Comparison of ENCODE assay signal across 30 cellular contexts in genomic region chr3:41679412-41679811, GRCh38.
DNase-seq lines count a peak whose midpoint lies in the region; ATAC-seq and TF ChIP-seq lines count a peak whose summit lies in the region.
"Had no signal": no experiment of that assay in that cellular context is flagged by ENCODE, and none has a peak within 500 bp of the region (broad histone marks: within the 10 kb centered on the region; RNA-seq: fewer than 3 reads in every experiment).

No MANE protein-coding gene starts in this region.

- BruUV-seq in IMR-90 (replicated peaks; lab: Mats Ljungman, UMichigan) = no TSS peak

- no peaks in the 10 kb centered on the region for H3K27me3 Mint-ChIP-seq in chondrocyte (ENCODE audit: low read depth)

- no peaks in the 10 kb centered on the region for H3K79me2 ChIP-seq in hepatocyte
- H3K79me2 ChIP-seq in smooth muscle cell (ENCODE audit: low read depth) = no peaks in the 10 kb centered on the region
- H3K79me2 ChIP-seq in Karpas-422 (ENCODE audit: low read length) = no peaks in the 10 kb centered on the region

- H3K36me3 Mint-ChIP-seq in chondrocyte (ENCODE audit: low read depth) = peaks cover 2% of the 10 kb centered on the region

- peaks cover 8% of the 10 kb centered on the region for H3F3A ChIP-seq in smooth muscle cell (ENCODE audit: low read depth)

- no peak overlapping the region for H4K91ac ChIP-seq in IMR-90 (ENCODE audit: insufficient read depth, low read depth, low read length)

- H2AK5ac ChIP-seq in IMR-90 (ENCODE audit: low read depth, low read length) = no peak overlapping the region

- H3K79me1 ChIP-seq in IMR-90 (ENCODE audit: low read depth in 1 of 2, low read length in 2 of 2) = no peaks in the 10 kb centered on the region

- peaks cover under 1% of the 10 kb centered on the region for H3K9me3 Mint-ChIP-seq in chondrocyte (ENCODE audit: low read depth)
- H3K9me3 Mint-ChIP-seq: CD8-positive, alpha-beta T cell had no signal

- dilution Hi-C loops in IMR-90 (cut with HindIII; ENCODE audit: low sequenced_read_pairs, unreplicated experiment) = no loop called here

- no peak overlapping the region for H3K56ac ChIP-seq in IMR-90 (ENCODE audit: extremely low read depth, insufficient read depth, low read length)

- peaks cover 14% of the 10 kb centered on the region for H3K4me1 ChIP-seq in IMR-90 (ENCODE audit: control insufficient read depth, insufficient read depth, low read length)
- H3K4me1 ChIP-seq in hepatocyte (ENCODE audit: insufficient read depth) = peaks cover 26% of the 10 kb centered on the region
- H3K4me1 ChIP-seq in smooth muscle cell (ENCODE audit: low read depth) = peaks cover 24% of the 10 kb centered on the region
- no peaks in the 10 kb centered on the region for H3K4me1 ChIP-seq in Karpas-422 (ENCODE audit: low read length)
- H3K4me1 ChIP-seq: HAP-1 had no signal

- POLR2A ChIA-PET in IMR-90 (lab: Charles Lee; ENCODE audit: unreplicated experiment) = interaction anchor here (0.5 kb wide), 1 partner anchor 423 kb away, joined by 3 read pairs; no protein-coding TSS in a partner anchor

- no peak overlapping the region for H3K4me3 Mint-ChIP-seq in chondrocyte (ENCODE audit: unreplicated experiment)
- H3K4me3 Mint-ChIP-seq: CD8-positive, alpha-beta T cell had no signal

- H3K27me3 ChIP-seq in IMR-90 (ENCODE audit: control insufficient read depth, insufficient read depth, low read length) (no peaks in the 10 kb centered on the region), hepatocyte (no peaks in the 10 kb centered on the region), smooth muscle cell (ENCODE audit: low read depth) (no peaks in the 10 kb centered on the region), Karpas-422 (ENCODE audit: low read length) (no peaks in the 10 kb centered on the region)

- no peak overlapping the region for H3K4me3 ChIP-seq in IMR-90 (ENCODE audit: insufficient read depth, low read depth, low read length)
- no peak overlapping the region for H3K4me3 ChIP-seq in hepatocyte
- H3K4me3 ChIP-seq in smooth muscle cell = no peak overlapping the region
- no peak overlapping the region for H3K4me3 ChIP-seq in Karpas-422 (ENCODE audit: low read length)
- H3K4me3 ChIP-seq: A549, GM12878, HAP-1, PC-9 had no signal

- H2AFZ ChIP-seq in IMR-90 (replicated peaks; ENCODE audit: low read length, poor library complexity) (no peak overlapping the region), hepatocyte (no peak overlapping the region), smooth muscle cell (ENCODE audit: low read depth) (no peak overlapping the region), Karpas-422 (ENCODE audit: low read length) (no peak overlapping the region)
- H2AFZ ChIP-seq: PC-9 had no signal

- H3K18ac ChIP-seq in IMR-90 (ENCODE audit: low read depth, low read length) = no peak overlapping the region

- H3K9me2 ChIP-seq in hepatocyte (replicated peaks; ENCODE audit: insufficient read depth) = no peaks in the 10 kb centered on the region
- H3K9me2 ChIP-seq in Karpas-422 (replicated peaks; ENCODE audit: insufficient read depth, low read length) = no peaks in the 10 kb centered on the region

- no peak overlapping the region; the same call in 1 of the 2 replicates for H3K27ac ChIP-seq in IMR-90 (ENCODE audit: insufficient read depth, low read length)
- peak overlapping the region; percentile 9 for H3K27ac ChIP-seq in hepatocyte
- H3K27ac ChIP-seq in smooth muscle cell (ENCODE audit: low read depth) = peak overlapping the region; percentile 57
- H3K27ac ChIP-seq in Karpas-422 (ENCODE audit: low read length) = no peak overlapping the region
- H3K27ac ChIP-seq: PC-9 had no signal

- no peaks in the 10 kb centered on the region for H4K20me1 ChIP-seq in IMR-90 (ENCODE audit: insufficient read depth, low read length)
- no peaks in the 10 kb centered on the region for H4K20me1 ChIP-seq in hepatocyte (ENCODE audit: insufficient read depth, poor library complexity, severe bottlenecking)
- no peaks in the 10 kb centered on the region for H4K20me1 ChIP-seq in smooth muscle cell (ENCODE audit: low read depth)
- H4K20me1 ChIP-seq in Karpas-422 (ENCODE audit: insufficient read depth, low read depth, low read length) = no peaks in the 10 kb centered on the region

- peak; percentile 69 for DNase-seq in IMR-90
- DNase-seq in chondrocyte (ENCODE audit: low spot score) = no peak
- no peak for DNase-seq in hepatocyte (ENCODE audit: low spot score)
- DNase-seq in smooth muscle cell (lab: John Stamatoyannopoulos, UW; ENCODE audit: unreplicated experiment) = no peak
- DNase-seq in Karpas-422 = no peak
- no peak for DNase-seq in NCI-H2227 treated with DMSO at 0.1 percent for 48 hours (lab: John Stamatoyannopoulos, UW)
- no peak for DNase-seq in NCI-H446 (lab: John Stamatoyannopoulos, UW)
- DNase-seq: C1 segment of cervical spinal cord; Caco-2; CD8-positive, alpha-beta T cell; DMS 273 treated with DMSO at 0.1 percent for 48 hours; DMS79; EL; GDM1; GOT3; Kasumi-1; MV-4-11; NCI-H1105; NCI-H1436 treated with DMSO at 0.1 percent for 48 hours; NCI-H1930; NCI-H2107; NCI-H446 treated with DMSO at 0.1 percent for 48 hours; NCI-H526; NCI-H82; PC-9; RPMI8226; SHP77 had no signal

- no peak overlapping the region for H2AK9ac ChIP-seq in IMR-90 (replicated peaks; ENCODE audit: low read depth, low read length, poor library complexity)

- no peak overlapping the region for H2BK120ac ChIP-seq in IMR-90 (ENCODE audit: low read depth, low read length)

- peak; percentile 52 for ATAC-seq in IMR-90 (ENCODE audit: low read depth)
- ATAC-seq: A549; CD8-positive, alpha-beta T cell; GM12878 had no signal

- H2BK15ac ChIP-seq in IMR-90 (ENCODE audit: low read depth, low read length) = no peak overlapping the region

- H2BK5ac ChIP-seq in IMR-90 (ENCODE audit: low read depth, low read length, poor library complexity, severe bottlenecking) = no peak overlapping the region

- H3K23ac ChIP-seq in IMR-90 (ENCODE audit: low read depth, low read length) = no peak overlapping the region

- intact Hi-C loops in IMR-90 (cut with micrococcal nuclease) = no loop called here

- no peak overlapping the region for H4K5ac ChIP-seq in IMR-90 (ENCODE audit: low read depth, low read length)

- H3K4ac ChIP-seq in IMR-90 (ENCODE audit: low read depth, low read length) = no peak overlapping the region

- H3K4me2 ChIP-seq in IMR-90 (ENCODE audit: low read depth, low read length) = peak overlapping the region; percentile 16; the same call in 1 of the 2 replicates
- no peak overlapping the region for H3K4me2 ChIP-seq in hepatocyte
- peak overlapping the region; percentile 5 for H3K4me2 ChIP-seq in smooth muscle cell
- no peak overlapping the region for H3K4me2 ChIP-seq in Karpas-422 (ENCODE audit: low read depth, low read length, poor library complexity, severe bottlenecking)
- H3K4me2 ChIP-seq: A549, PC-9 had no signal

- H3K27ac Mint-ChIP-seq in chondrocyte (ENCODE audit: unreplicated experiment) = peak overlapping the region; percentile 15
- H3K27ac Mint-ChIP-seq: CD8-positive, alpha-beta T cell had no signal

- TF ChIP-seq RAD21 in IMR-90 (IDR thresholded peaks at IDR 0.05; ENCODE audit: low read length) = no peak

- in situ Hi-C loops in IMR-90 (cut with MboI; ENCODE audit: low sequenced_read_pairs) = loop anchor here (25.0 kb wide), 1 partner anchor 467 kb away; no protein-coding TSS in a partner anchor

- peaks cover 49% of the 10 kb centered on the region for H3K4me1 Mint-ChIP-seq in chondrocyte (ENCODE audit: low read depth)

- H3K9me3 ChIP-seq in IMR-90 (ENCODE audit: control insufficient read depth, insufficient read depth, low read length) = no peaks in the 10 kb centered on the region
- no peaks in the 10 kb centered on the region for H3K9me3 ChIP-seq in hepatocyte (ENCODE audit: low read depth)
- no peaks in the 10 kb centered on the region for H3K9me3 ChIP-seq in smooth muscle cell (replicated peaks; ENCODE audit: low read depth)
- no peaks in the 10 kb centered on the region for H3K9me3 ChIP-seq in Karpas-422 (ENCODE audit: low read length)
- H3K9me3 ChIP-seq: A549, Caco-2, HAP-1 had no signal

- peaks cover 9% of the 10 kb centered on the region; the same call in 1 of the 2 replicates for H3K9me1 ChIP-seq in IMR-90 (ENCODE audit: insufficient read depth, low read length)

- H3K36me3 ChIP-seq in IMR-90 (ENCODE audit: control insufficient read depth, insufficient read depth, low read length) = no peaks in the 10 kb centered on the region
- no peaks in the 10 kb centered on the region for H3K36me3 ChIP-seq in hepatocyte (replicated peaks; ENCODE audit: insufficient read depth, low read depth)
- H3K36me3 ChIP-seq in smooth muscle cell (ENCODE audit: low read depth) = no peaks in the 10 kb centered on the region
- H3K36me3 ChIP-seq in Karpas-422 (ENCODE audit: insufficient read depth, low read length) = no peaks in the 10 kb centered on the region
- H3K36me3 ChIP-seq: HAP-1 had no signal

- H3K14ac ChIP-seq in IMR-90 (replicated peaks; ENCODE audit: low read depth, low read length) = no peak overlapping the region

- no peak overlapping the region for H3K9ac ChIP-seq in IMR-90 (ENCODE audit: low read depth, low read length)
- peak overlapping the region; percentile 46 for H3K9ac ChIP-seq in smooth muscle cell (ENCODE audit: low read depth)
- H3K9ac ChIP-seq in Karpas-422 (ENCODE audit: low read length) = no peak overlapping the region

- TF ChIP-seq POLR2A in IMR-90 (IDR thresholded peaks at IDR 0.05; ENCODE audit: low read depth, low read length) = no peak

- no peak overlapping the region for H2BK20ac ChIP-seq in IMR-90 (ENCODE audit: low read depth, low read length)

- TF ChIP-seq CTCF in IMR-90 (conservative IDR thresholded peaks at IDR 0.05; ENCODE audit: low read depth, low read length) (no peak), chondrocyte (IDR thresholded peaks at IDR 0.05) (no peak), hepatocyte (IDR thresholded peaks at IDR 0.05; ENCODE audit: poor library complexity) (no peak), smooth muscle cell (IDR thresholded peaks at IDR 0.05; ENCODE audit: borderline replicate concordance, insufficient read depth, poor library complexity, severe bottlenecking) (no peak)

- CTCF ChIA-PET in IMR-90 (lab: Yijun Ruan, JAX) = no interaction called here

- H4K8ac ChIP-seq in IMR-90 (ENCODE audit: low read depth in 2 of 2, low read length in 2 of 2) = no peak overlapping the region

TF ChIP-seq in IMR-90, 13 proteins besides CTCF, POLR2A, EP300 and RAD21:
- TF ChIP-seq CEBPB (IDR thresholded peaks at IDR 0.05; ENCODE audit: low read depth, low read length) (peak; percentile 60), MXI1 (IDR thresholded peaks at IDR 0.05; ENCODE audit: borderline replicate concordance, low read depth, low read length) (no peak)

Comparison
In these comparisons a context has a peak if more than half of its experiments do, and no peak if none do; other contexts are left out.
1. H3K27ac ChIP-seq: peak in hepatocyte (single experiment) and smooth muscle cell (single experiment); none in IMR-90 (single experiment) and Karpas-422 (single experiment).
2. H3K4me2 ChIP-seq: peak in IMR-90 (single experiment) and smooth muscle cell (single experiment); none in hepatocyte (single experiment) and Karpas-422 (single experiment).